1 cellular context compared by ENCODE assay signal in genomic region chr6:31403283-31403989, GRCh38.
TF ChIP-seq lines count a peak whose summit lies in the region.

Gene MICA (plus strand): TSS chr6:31403595. CDS start chr6:31403633, 38 bp downstream.

TF ChIP-seq in HEK293, 187 proteins besides CTCF, POLR2A, EP300 and RAD21 (continued from another document):
- TF ChIP-seq ZNF148 (tag by site-specific recombination; IDR thresholded peaks at IDR 0.05; ENCODE audit: borderline replicate concordance) (no peak), ZNF138 (tag by site-specific recombination; IDR thresholded peaks at IDR 0.05; ENCODE audit: borderline replicate concordance) (no peak), ZNF121 (tag by site-specific recombination; IDR thresholded peaks at IDR 0.05) (no peak), ZBTB11 (tag by site-specific recombination; conservative IDR thresholded peaks at IDR 0.05; ENCODE audit: low read depth) (peak; percentile 87), KLF16 (tag by site-specific recombination; IDR thresholded peaks at IDR 0.05) (peak; percentile 69), ZNF26 (tag by site-specific recombination; IDR thresholded peaks at IDR 0.05) (no peak), HOXC10 (CRISPR knock-in tag; IDR thresholded peaks at IDR 0.05) (no peak), SETDB1 (IDR thresholded peaks at IDR 0.05; ENCODE audit: insufficient read length, low read length) (no peak), ZNF292 (tag by site-specific recombination; IDR thresholded peaks at IDR 0.05; ENCODE audit: borderline replicate concordance, low read depth) (no peak), GFI1B (tag by site-specific recombination; IDR thresholded peaks at IDR 0.05) (no peak), INSM2 (tag by site-specific recombination; IDR thresholded peaks at IDR 0.05) (no peak), HOXA7 (CRISPR knock-in tag; IDR thresholded peaks at IDR 0.05; ENCODE audit: borderline replicate concordance) (no peak), PBX3 (CRISPR knock-in tag; IDR thresholded peaks at IDR 0.05) (peak; percentile 87; the same call in 1 of the 2 replicates), ZSCAN5A (tag by site-specific recombination; IDR thresholded peaks at IDR 0.05) (0 out of 2 replicates have a peak, but pooled peaks have one; percentile 31)
